ENCODE assay signal across 15 cellular contexts in genomic region chr21:42293649-42294272, GRCh38. TPM values are rescaled to one million over a fixed set of nuclear protein-coding genes. Genes with fewer than 3 reads are reported as not detected.
A peak's percentile ranks its signal among the peaks of the same experiment; 100 is the strongest.
DNase-seq lines count a peak whose midpoint lies in the region; ATAC-seq and TF ChIP-seq lines count a peak whose summit lies in the region.
"Had no signal": no experiment of that assay in that cellular context is flagged by ENCODE, and none has a peak within 500 bp of the region (broad histone marks: within the 10 kb centered on the region; RNA-seq: fewer than 3 reads in every experiment).

No MANE protein-coding gene starts in this region.

- no peak overlapping the region for H2BK120ac ChIP-seq in trophoblast cell (ENCODE audit: insufficient read depth, low read length, poor library complexity)

- H3K27me3 Mint-ChIP-seq in MCF 10A (ENCODE audit: insufficient read depth, unreplicated experiment) (no peaks in the 10 kb centered on the region), chondrocyte (ENCODE audit: low read depth) (peaks cover 34% of the 10 kb centered on the region)

- no peak overlapping the region for H3K14ac ChIP-seq in trophoblast cell (ENCODE audit: low read length)

- DNase-seq in MCF 10A (ENCODE audit: unreplicated experiment) (no peak), breast epithelium (ENCODE audit: low spot score in 2 of 2) (no peak), NCI-H524 treated with DMSO at 0.1 percent for 48 hours (lab: John Stamatoyannopoulos, UW) (peak; percentile 21), chondrocyte (ENCODE audit: low spot score) (peak; percentile 71), trophoblast cell (no peak), coronary artery (ENCODE audit: low spot score) (no peak)
- DNase-seq: 8988T, AML-193, DMS53, GF-D8, H9 had no signal

- H3K4me2 ChIP-seq in trophoblast cell (ENCODE audit: low read length) = no peak overlapping the region
- H3K4me2 ChIP-seq: BLaER1, GM23338 had no signal

- H3K27ac Mint-ChIP-seq in MCF 10A (ENCODE audit: low read depth, unreplicated experiment) (no peak overlapping the region), chondrocyte (ENCODE audit: unreplicated experiment) (no peak overlapping the region)
- H3K27ac Mint-ChIP-seq: GM23338, H9 had no signal

- H3K9me3 ChIP-seq in breast epithelium (no peaks in the 10 kb centered on the region), trophoblast cell (ENCODE audit: insufficient read depth, low read depth, low read length) (peaks cover 16% of the 10 kb centered on the region)

- H3K27me3 ChIP-seq in breast epithelium = no peaks in the 10 kb centered on the region
- no peaks in the 10 kb centered on the region for H3K27me3 ChIP-seq in trophoblast cell (ENCODE audit: insufficient read depth, low read length)
- H3K27me3 ChIP-seq: BLaER1 had no signal

- H4K8ac ChIP-seq in trophoblast cell (ENCODE audit: low read depth, low read length) = no peak overlapping the region

- TSS peak; percentile 6 for BruUV-seq in MCF 10A (replicated peaks; lab: Mats Ljungman, UMichigan)

- no peak overlapping the region for H4K91ac ChIP-seq in trophoblast cell (ENCODE audit: low read depth, low read length)

- TF ChIP-seq CTCF in MCF 10A (IDR thresholded peaks at IDR 0.05; ENCODE audit: unreplicated experiment) (no peak), breast epithelium (IDR thresholded peaks at IDR 0.05) (no peak), chondrocyte (IDR thresholded peaks at IDR 0.05) (no peak), coronary artery (IDR thresholded peaks at IDR 0.05) (no peak)

- intact Hi-C loops in MCF 10A (cut with micrococcal nuclease) (no loop called here), breast epithelium (cut with DNase I; ENCODE audit: low total_unique reads) (no loop called here)

- H3K27ac ChIP-seq in breast epithelium = no peak overlapping the region
- H3K27ac ChIP-seq in trophoblast cell (ENCODE audit: low read depth, low read length) = no peak overlapping the region
- H3K27ac ChIP-seq in coronary artery = no peak overlapping the region
- H3K27ac ChIP-seq: BLaER1 had no signal

- H3K4me3 Mint-ChIP-seq in MCF 10A (ENCODE audit: unreplicated experiment) (no peak overlapping the region), chondrocyte (ENCODE audit: unreplicated experiment) (no peak overlapping the region)
- H3K4me3 Mint-ChIP-seq: GM23338, H9 had no signal

- no peaks in the 10 kb centered on the region for H3K79me1 ChIP-seq in trophoblast cell (ENCODE audit: low read length)

- H3K36me3 Mint-ChIP-seq in MCF 10A (ENCODE audit: insufficient read depth, unreplicated experiment) = peaks cover 16% of the 10 kb centered on the region
- no peaks in the 10 kb centered on the region for H3K36me3 Mint-ChIP-seq in chondrocyte (ENCODE audit: low read depth)

- POLR2A ChIA-PET in MCF 10A (lab: Yijun Ruan, JAX) = no interaction called here

- CTCF ChIA-PET in MCF 10A (lab: Yijun Ruan, JAX) = no interaction called here

- H3K79me2 ChIP-seq in trophoblast cell (ENCODE audit: control insufficient read depth, insufficient read depth, low read length, poor library complexity) = no peaks in the 10 kb centered on the region

- no peak overlapping the region for H2BK5ac ChIP-seq in trophoblast cell (ENCODE audit: low read depth, low read length, poor library complexity)

- H3K4me1 Mint-ChIP-seq in MCF 10A (ENCODE audit: insufficient read depth, unreplicated experiment) (no peaks in the 10 kb centered on the region), chondrocyte (ENCODE audit: low read depth) (peaks cover under 1% of the 10 kb centered on the region)

- H3K23ac ChIP-seq in trophoblast cell (ENCODE audit: low read length) = peak overlapping the region; percentile 62

- TF ChIP-seq POLR2A in breast epithelium (IDR thresholded peaks at IDR 0.05) = no peak

- H3K4ac ChIP-seq in trophoblast cell (ENCODE audit: low read depth, low read length) = no peak overlapping the region

- H3K4me3 ChIP-seq in breast epithelium (no peak overlapping the region), trophoblast cell (ENCODE audit: low read depth, low read length) (peak overlapping the region; percentile 57), coronary artery (no peak overlapping the region)
- H3K4me3 ChIP-seq: BLaER1, GM23338 had no signal

- no peak overlapping the region for H4K12ac ChIP-seq in trophoblast cell (ENCODE audit: low read depth, low read length)

- no peak overlapping the region for H2AFZ ChIP-seq in trophoblast cell (ENCODE audit: insufficient read depth, low read length, poor library complexity)
- H2AFZ ChIP-seq: GM23338 had no signal

- ATAC-seq in GM19397 (IDR thresholded peaks at IDR 0.05; ENCODE audit: unreplicated experiment) = no peak
- ATAC-seq in HG03280 (IDR thresholded peaks at IDR 0.05; ENCODE audit: unreplicated experiment) = no peak
- ATAC-seq: GM23338 had no signal

- H2AK5ac ChIP-seq in trophoblast cell (ENCODE audit: low read length) = no peak overlapping the region

- H3K9me3 Mint-ChIP-seq in MCF 10A (ENCODE audit: unreplicated experiment) = no peaks in the 10 kb centered on the region
- H3K9me3 Mint-ChIP-seq in chondrocyte (ENCODE audit: low read depth) = peaks cover 6% of the 10 kb centered on the region

- H3K9ac ChIP-seq in trophoblast cell (ENCODE audit: low read length) = no peak overlapping the region
- H3K9ac ChIP-seq: BLaER1 had no signal

- H3K4me1 ChIP-seq in breast epithelium (no peaks in the 10 kb centered on the region), trophoblast cell (ENCODE audit: control insufficient read depth in 1 of 2, insufficient read depth in 2 of 2, low read length in 2 of 2) (no peaks in the 10 kb centered on the region)
- H3K4me1 ChIP-seq: BLaER1 had no signal

- peaks cover 4% of the 10 kb centered on the region for H3K36me3 ChIP-seq in breast epithelium
- H3K36me3 ChIP-seq in trophoblast cell (ENCODE audit: control insufficient read depth in 1 of 2, insufficient read depth in 2 of 2, low read length in 2 of 2) = no peaks in the 10 kb centered on the region

- no peak overlapping the region for H2BK12ac ChIP-seq in trophoblast cell (ENCODE audit: low read length)

- H3K18ac ChIP-seq in trophoblast cell (ENCODE audit: low read length) = no peak overlapping the region

- 96% methylated on average over 3 of the region's 17 CpGs for WGBS in trophoblast cell (ENCODE audit: extremely low coverage, insufficient coverage, insufficient read length)

RNA-seq across cellular contexts. Expression of gene TFF3, which starts 21.4 kb away (rescaled TPM):
- total RNA-seq in MCF 10A (2022) = not detected in 2 replicates
- 100 to 1,000 TPM in 1 of 3 donors, 10 to 100 TPM in 1, under 1 TPM in 1; 0.96 to 108 (median 11.4) TPM for total RNA-seq in breast epithelium
- 1.3 to 6.0 TPM in 2 of 3 replicates, not detected in the other for total RNA-seq in chondrocyte
- polyA plus RNA-seq in trophoblast cell (2013) = 0.60 and 0.63 TPM in 2 replicates

RNA-seq across cellular contexts. Expression of gene TFF2, which starts 57.0 kb away (rescaled TPM):
- total RNA-seq in MCF 10A (2022) = not detected in 2 replicates
- total RNA-seq in breast epithelium = not detected
- not detected in 3 replicates for total RNA-seq in chondrocyte
- 0.07 TPM in 1 of 2 replicates, not detected in the other for polyA plus RNA-seq in trophoblast cell (2013)
- total RNA-seq: GM23338, H9 had no signal
- polyA plus RNA-seq: GM23338 had no signal

Comparison
In these comparisons a context has a peak if more than half of its experiments do, and no peak if none do; other contexts are left out.
1. DNase-seq: peak in NCI-H524 treated with DMSO at 0.1 percent for 48 hours (single experiment) and chondrocyte (single experiment); none in MCF 10A (single experiment), breast epithelium (0 of 2), trophoblast cell (0 of 2) and coronary artery (single experiment).